9 cellular contexts compared by ENCODE assay signal in genomic region chr2:71157124-71157802, GRCh38. TPM values are rescaled to one million over a fixed set of nuclear protein-coding genes. Genes with fewer than 3 reads are reported as not detected.
DNase-seq lines count a peak whose midpoint lies in the region; ATAC-seq and TF ChIP-seq lines count a peak whose summit lies in the region.
"Had no signal": no experiment of that assay in that cellular context is flagged by ENCODE, and none has a peak within 500 bp of the region (broad histone marks: within the 10 kb centered on the region; RNA-seq: fewer than 3 reads in every experiment).

No MANE protein-coding gene starts in this region.

- H3K4me3 ChIP-seq in astrocyte of the cerebellum (ENCODE audit: low read depth, low read length), result no peak overlapping the region
- no peak overlapping the region for H3K4me3 ChIP-seq in iPS DF 6.9 (ENCODE audit: low read length)
- H3K4me3 ChIP-seq in smooth muscle cell, result no peak overlapping the region

- H3K27me3 ChIP-seq in iPS DF 6.9 (ENCODE audit: control insufficient read depth, insufficient read depth, low read length) (no peaks in the 10 kb centered on the region), smooth muscle cell (ENCODE audit: low read depth) (no peaks in the 10 kb centered on the region)

- H2AFZ ChIP-seq in smooth muscle cell (ENCODE audit: low read depth), result no peak overlapping the region

- WGBS in iPS DF 6.9 (ENCODE audit: insufficient coverage, insufficient read length), result no CpG with 5 or more reads among the region's 16 CpGs
- 13% methylated on average over 16 of the region's 16 CpGs for WGBS in smooth muscle cell (ENCODE audit: low lambda C conversion rate)

- no peaks in the 10 kb centered on the region for H3K79me2 ChIP-seq in smooth muscle cell (ENCODE audit: low read depth)

- H3K36me3 ChIP-seq in iPS DF 6.9 (ENCODE audit: control insufficient read depth, insufficient read depth, low read length), result no peaks in the 10 kb centered on the region
- H3K36me3 ChIP-seq in smooth muscle cell (ENCODE audit: low read depth), result no peaks in the 10 kb centered on the region

- peak overlapping the region; percentile 47 for H3K4me2 ChIP-seq in smooth muscle cell

- no peaks in the 10 kb centered on the region for H3F3A ChIP-seq in smooth muscle cell (ENCODE audit: low read depth)

- H3K27ac ChIP-seq in iPS DF 6.9 (ENCODE audit: low read length) (no peak overlapping the region), smooth muscle cell (ENCODE audit: low read depth) (no peak overlapping the region)
- H3K27ac ChIP-seq: epithelial cell of prostate had no signal

- H4K20me1 ChIP-seq in smooth muscle cell (ENCODE audit: low read depth), result no peaks in the 10 kb centered on the region

- DNase-seq in G401 (ENCODE audit: low spot score) (peak; percentile 46), HuH-7 (ENCODE audit: low spot score) (peak; percentile 66), T-helper 1 cell (peak in 4 of 5 donors; percentile 15 to 51 (median 20)), astrocyte of the cerebellum (ENCODE audit: low read depth) (no peak), iPS DF 6.9 (ENCODE audit: low read depth, low spot score) (peak; percentile 75), smooth muscle cell (lab: John Stamatoyannopoulos, UW; ENCODE audit: unreplicated experiment) (peak; percentile 17), kidney glomerular epithelial cell (lab: John Stamatoyannopoulos, UW) (no peak)

- peak; percentile 70 for TF ChIP-seq CTCF in astrocyte of the cerebellum (IDR thresholded peaks at IDR 0.05; ENCODE audit: low read depth, low read length, missing control alignments)
- TF ChIP-seq CTCF in smooth muscle cell (IDR thresholded peaks at IDR 0.05; ENCODE audit: borderline replicate concordance, insufficient read depth, poor library complexity, severe bottlenecking), result peak; percentile 69

- in situ Hi-C loops in G401 (cut with HindIII; ENCODE audit: low sequenced_read_pairs), result no loop called here
- in situ Hi-C loops in astrocyte of the cerebellum (cut with HindIII; ENCODE audit: low sequenced_read_pairs), result no loop called here

- no peak overlapping the region for H3K9ac ChIP-seq in smooth muscle cell (ENCODE audit: low read depth)

- H3K4me1 ChIP-seq in iPS DF 6.9 (ENCODE audit: control insufficient read depth, insufficient read depth, low read length), result peaks cover 2% of the 10 kb centered on the region; the same call in 1 of the 2 replicates
- no peaks in the 10 kb centered on the region for H3K4me1 ChIP-seq in smooth muscle cell (ENCODE audit: low read depth)

- ATAC-seq in HG02610 (IDR thresholded peaks at IDR 0.05; ENCODE audit: unreplicated experiment), result no peak

- no peaks in the 10 kb centered on the region for H3K9me3 ChIP-seq in iPS DF 6.9 (ENCODE audit: control insufficient read depth, insufficient read depth, low read length)
- no peaks in the 10 kb centered on the region for H3K9me3 ChIP-seq in smooth muscle cell (replicated peaks; ENCODE audit: low read depth)

RNA-seq across cellular contexts. Expression of gene MPHOSPH10, which starts 26.8 kb away (rescaled TPM):
- 13.2 and 17.5 TPM in 2 replicates for total RNA-seq in G401 (2014; rRNA removed; shearing (Covaris generic))
- 29.2 and 49.8 TPM in 2 replicates for total RNA-seq in smooth muscle cell
- polyA plus RNA-seq in smooth muscle cell, result 27.3 and 29.4 TPM in 2 replicates

RNA-seq across cellular contexts. Expression of gene MCEE, which starts 27.2 kb away (rescaled TPM):
- 4.3 and 17.9 TPM in 2 replicates for total RNA-seq in G401 (2014; rRNA removed; shearing (Covaris generic))
- total RNA-seq in smooth muscle cell, result 38.4 and 46.0 TPM in 2 replicates
- polyA plus RNA-seq in smooth muscle cell, result 52.4 and 53.9 TPM in 2 replicates

Comparison
In these comparisons a context has a peak if more than half of its experiments do, and no peak if none do; other contexts are left out.
1. DNase-seq: peak in G401 (single experiment), HuH-7 (single experiment), T-helper 1 cell (4 of 5), iPS DF 6.9 (single experiment) and smooth muscle cell (single experiment); none in astrocyte of the cerebellum (single experiment) and kidney glomerular epithelial cell (single experiment).